Comparison of ENCODE assay signal across 24 cellular contexts in genomic region chr9:109482391-109482916, GRCh38. TPM values are rescaled to one million over a fixed set of nuclear protein-coding genes. Genes with fewer than 3 reads are reported as not detected.
DNase-seq lines count a peak whose midpoint lies in the region; ATAC-seq and TF ChIP-seq lines count a peak whose summit lies in the region.
"Had no signal": no experiment of that assay in that cellular context is flagged by ENCODE, and none has a peak within 500 bp of the region (broad histone marks: within the 10 kb centered on the region; RNA-seq: fewer than 3 reads in every experiment).

No MANE protein-coding gene starts in this region.

- H3K9ac ChIP-seq in DND-41 (ENCODE audit: low read depth, low read length): no peak overlapping the region

- no TSS peak for BruUV-seq in PC-9 (replicated peaks; lab: Mats Ljungman, UMichigan)

- H3K79me2 ChIP-seq in DND-41 (ENCODE audit: insufficient read depth, low read length) (no peaks in the 10 kb centered on the region), PC-9 (ENCODE audit: low read depth) (peaks cover 89% of the 10 kb centered on the region)

- H3K27ac ChIP-seq in DND-41 (ENCODE audit: low read length) (no peak overlapping the region), PC-9 (peak overlapping the region; percentile 35), psoas muscle (peak overlapping the region; percentile 41)
- H3K27ac ChIP-seq: HL-60, neutrophil, stomach, transverse colon had no signal

- peaks cover 42% of the 10 kb centered on the region for H3F3A ChIP-seq in PC-9 (ENCODE audit: insufficient read depth, low read depth)

- POLR2A ChIA-PET in PC-9 (lab: Charles Lee; ENCODE audit: unreplicated experiment): no interaction called here

- ATAC-seq in DND-41 (ENCODE audit: insufficient read depth, low read depth) (peak; percentile 56; the same call in 2 of the 3 replicates), psoas muscle (no peak), mucosa of descending colon (no peak)

- no peak overlapping the region for H2AFZ ChIP-seq in DND-41 (ENCODE audit: low read depth, low read length)
- no peak overlapping the region for H2AFZ ChIP-seq in PC-9

- H3K4me2 ChIP-seq in DND-41 (ENCODE audit: insufficient read depth, low read length) (no peak overlapping the region), PC-9 (peak overlapping the region; percentile 23; the same call in 1 of the 2 replicates)

- no peaks in the 10 kb centered on the region for H3K9me2 ChIP-seq in PC-9 (ENCODE audit: insufficient read depth)

- CTCF ChIA-PET in PC-9 (lab: Charles Lee): no interaction called here

- H3K27me3 ChIP-seq in DND-41 (ENCODE audit: insufficient read depth, low read length, poor library complexity): no peaks in the 10 kb centered on the region
- H3K27me3 ChIP-seq in PC-9 (ENCODE audit: insufficient read depth, low read depth): no peaks in the 10 kb centered on the region
- no peaks in the 10 kb centered on the region for H3K27me3 ChIP-seq in psoas muscle (ENCODE audit: insufficient read depth in 3 of 3, low read length in 2 of 3)
- H3K27me3 ChIP-seq: stomach, transverse colon had no signal

- intact Hi-C loops in PC-9 (cut with micrococcal nuclease; ENCODE audit: unreplicated experiment) (no loop called here), psoas muscle (cut with DNase I) (no loop called here), mucosa of descending colon (cut with DNase I, micrococcal nuclease) (no loop called here)

- H3K36me3 ChIP-seq in DND-41 (ENCODE audit: insufficient read depth, low read length) (no peaks in the 10 kb centered on the region), PC-9 (ENCODE audit: low read depth) (peaks cover 19% of the 10 kb centered on the region; the same call in 1 of the 2 replicates), psoas muscle (ENCODE audit: insufficient read depth in 1 of 2, low read depth in 1 of 2) (no peaks in the 10 kb centered on the region), mucosa of descending colon (ENCODE audit: low read depth) (no peaks in the 10 kb centered on the region)
- H3K36me3 ChIP-seq: neutrophil, stomach, transverse colon had no signal

- H4K20me1 ChIP-seq in DND-41 (ENCODE audit: insufficient read depth, low read length) (no peaks in the 10 kb centered on the region), PC-9 (ENCODE audit: insufficient read depth) (no peaks in the 10 kb centered on the region)

- H3K4me1 ChIP-seq in DND-41 (ENCODE audit: insufficient read depth, low read length) (no peaks in the 10 kb centered on the region), PC-9 (replicated peaks; ENCODE audit: insufficient read depth) (peaks cover 58% of the 10 kb centered on the region), psoas muscle (peaks cover 34% of the 10 kb centered on the region), mucosa of descending colon (ENCODE audit: low read depth) (peaks cover 5% of the 10 kb centered on the region)

- DNase-seq in DND-41: no peak
- DNase-seq in PC-9: no peak
- no peak for DNase-seq in epithelial cell of proximal tubule (ENCODE audit: low read depth)
- no peak for DNase-seq in psoas muscle
- DNase-seq in NCI-H82 treated with DMSO at 0.1 percent for 48 hours (lab: John Stamatoyannopoulos, UW; ENCODE audit: unreplicated experiment): no peak
- no peak for DNase-seq in mucosa of descending colon
- no peak for DNase-seq in NCI-H226
- no peak for DNase-seq in NCI-H1048 (lab: John Stamatoyannopoulos, UW)
- DNase-seq: activated CD4-positive, alpha-beta memory T cell treated with anti-CD3 and anti-CD28 coated beads, Interleukin-2, amount 10 ng/mL, durations not matched to agents 7 days and 5 days; activated CD4-positive, CD25-positive, alpha-beta regulatory T cell; activated gamma-delta T cell treated with Interleukin-2 at 50 U/mL for 16 hours; dermis blood vessel endothelial cell; foreskin melanocyte; hypothalamus; IMR-90; islet precursor cell; NCI-H1436 treated with DMSO at 0.1 percent for 48 hours; NCI-H524 treated with DMSO at 0.1 percent for 48 hours; stomach; T1000; transverse colon had no signal

- H3K4me3 ChIP-seq in DND-41 (ENCODE audit: low read depth in 1 of 2, low read length in 2 of 2): no peak overlapping the region
- no peak overlapping the region for H3K4me3 ChIP-seq in PC-9
- no peak overlapping the region for H3K4me3 ChIP-seq in epithelial cell of proximal tubule (ENCODE audit: low read depth, low read length)
- no peak overlapping the region for H3K4me3 ChIP-seq in psoas muscle
- H3K4me3 ChIP-seq in mucosa of descending colon: no peak overlapping the region
- H3K4me3 ChIP-seq: lung, stomach, transverse colon had no signal

- 78 to 89% (median 84%) methylated on average over 5 of the region's 5 CpGs for WGBS in psoas muscle, 3 donors

- H3K9me3 ChIP-seq in DND-41 (ENCODE audit: insufficient read depth, low read length, severe bottlenecking): no peaks in the 10 kb centered on the region
- no peaks in the 10 kb centered on the region for H3K9me3 ChIP-seq in PC-9 (ENCODE audit: insufficient read depth, low read depth)
- H3K9me3 ChIP-seq in psoas muscle: no peaks in the 10 kb centered on the region
- no peaks in the 10 kb centered on the region for H3K9me3 ChIP-seq in mucosa of descending colon
- H3K9me3 ChIP-seq: neutrophil, stomach, transverse colon had no signal

- TF ChIP-seq CTCF in DND-41 (IDR thresholded peaks at IDR 0.05; ENCODE audit: borderline replicate concordance, extremely low read depth, low read length, poor library complexity, severe bottlenecking) (no peak), PC-9 (conservative IDR thresholded peaks at IDR 0.05) (no peak), epithelial cell of proximal tubule (conservative IDR thresholded peaks at IDR 0.05; ENCODE audit: low read depth, low read length) (peak; percentile 12), psoas muscle (IDR thresholded peaks at IDR 0.05) (no peak), mucosa of descending colon (IDR thresholded peaks at IDR 0.05) (no peak)

RNA-seq across cellular contexts. Expression of gene PTPN3, which starts 15.7 kb away (rescaled TPM):
- total RNA-seq in PC-9 (2021): 19.0 and 20.2 TPM in 2 replicates
- 33.0 and 53.0 TPM in 2 replicates for total RNA-seq in epithelial cell of proximal tubule
- 10 to 100 TPM in 3 of 4 donors, 1 to 10 TPM in 1; 8.8 to 80.2 (median 43.4) TPM for total RNA-seq in psoas muscle
- 100 to 1,000 TPM in 1 of 3 donors, 10 to 100 TPM in 2; 14.2 to 130 (median 72.4) TPM for polyA plus RNA-seq in psoas muscle
- 10 to 100 TPM; 13.2 to 30.3 (median 25.8) TPM for total RNA-seq in mucosa of descending colon
